8 cellular contexts compared by ENCODE assay signal in the genomic region with DNA sequence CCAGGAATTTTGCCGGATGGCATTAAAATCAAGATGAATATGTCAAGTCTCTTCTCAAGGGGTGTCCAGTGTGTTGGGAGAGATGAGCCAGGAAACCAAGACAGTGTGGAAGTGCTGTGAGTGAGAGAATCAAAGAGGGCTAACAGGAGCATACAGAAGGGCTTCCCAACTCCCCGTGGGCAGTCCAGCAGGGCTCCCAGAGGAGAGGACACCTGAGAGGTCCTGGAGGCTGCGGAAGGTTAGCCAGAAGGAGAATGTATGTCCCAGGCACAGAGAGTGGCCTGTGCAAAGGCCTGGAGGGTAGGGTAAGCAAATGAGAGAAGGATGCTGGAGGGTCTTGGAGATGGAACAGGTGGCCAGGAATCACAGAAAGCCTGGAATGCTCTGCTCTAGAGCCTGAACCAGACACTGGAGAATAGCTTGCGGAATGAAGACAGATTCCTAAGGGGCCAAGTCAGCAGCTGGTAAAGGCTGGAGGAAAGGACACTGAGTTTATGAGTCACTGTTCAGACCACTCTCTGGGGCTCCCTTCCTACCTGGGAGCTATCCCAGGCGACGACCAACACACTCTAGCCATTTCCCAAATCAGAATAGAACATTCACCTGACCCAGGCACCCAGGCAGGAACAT. TPM values are rescaled to one million over a fixed set of nuclear protein-coding genes. Genes with fewer than 3 reads are reported as not detected.
DNase-seq lines count a peak whose midpoint lies in the region; ATAC-seq and TF ChIP-seq lines count a peak whose summit lies in the region.
"Had no signal": no experiment of that assay in that cellular context is flagged by ENCODE, and none has a peak within 500 bp of the region (broad histone marks: within the 10 kb centered on the region; RNA-seq: fewer than 3 reads in every experiment).

No MANE protein-coding gene starts in this region.

- no peaks in the 10 kb centered on the region for H3K27me3 ChIP-seq in smooth muscle cell (ENCODE audit: low read depth)

- H2AFZ ChIP-seq in smooth muscle cell (ENCODE audit: low read depth) = no peak overlapping the region

- TF ChIP-seq CTCF in fibroblast of the aortic adventitia (IDR thresholded peaks at IDR 0.05; ENCODE audit: insufficient read depth, low read length) (no peak), smooth muscle cell (IDR thresholded peaks at IDR 0.05; ENCODE audit: borderline replicate concordance, insufficient read depth, poor library complexity, severe bottlenecking) (no peak)

- H3K9me3 ChIP-seq in smooth muscle cell (replicated peaks; ENCODE audit: low read depth) = no peaks in the 10 kb centered on the region
- H3K9me3 ChIP-seq: thoracic aorta had no signal

- no peak for ATAC-seq in GM19351 (IDR thresholded peaks at IDR 0.05; ENCODE audit: unreplicated experiment)

- no peaks in the 10 kb centered on the region for H4K20me1 ChIP-seq in smooth muscle cell (ENCODE audit: low read depth)

- peaks cover 21% of the 10 kb centered on the region for H3K4me1 ChIP-seq in smooth muscle cell (ENCODE audit: low read depth)

- H3F3A ChIP-seq in smooth muscle cell (ENCODE audit: low read depth) = peaks cover 15% of the 10 kb centered on the region

- H3K79me2 ChIP-seq in smooth muscle cell (ENCODE audit: low read depth) = no peaks in the 10 kb centered on the region

- no peaks in the 10 kb centered on the region for H3K36me3 ChIP-seq in smooth muscle cell (ENCODE audit: low read depth)
- H3K36me3 ChIP-seq: thoracic aorta had no signal

- DNase-seq in GM03348 (ENCODE audit: low spot score) = peak; percentile 67
- DNase-seq in SW480 (ENCODE audit: low spot score) = peak; percentile 58
- peak; percentile 53 for DNase-seq in fibroblast of the aortic adventitia (ENCODE audit: low read depth)
- DNase-seq in smooth muscle cell (lab: John Stamatoyannopoulos, UW; ENCODE audit: unreplicated experiment) = no peak
- DNase-seq in GM19238 (ENCODE audit: insufficient read length, low spot score) = no peak
- no peak for DNase-seq in NCI-H1092 treated with DMSO at 0.1 percent for 48 hours (lab: John Stamatoyannopoulos, UW)

- peak overlapping the region; percentile 99 for H3K27ac ChIP-seq in smooth muscle cell (ENCODE audit: low read depth)

- peak overlapping the region; percentile 40 for H3K4me2 ChIP-seq in smooth muscle cell

- H3K4me3 ChIP-seq in fibroblast of the aortic adventitia (ENCODE audit: low read depth, low read length) (no peak overlapping the region), smooth muscle cell (no peak overlapping the region)
- H3K4me3 ChIP-seq: thoracic aorta had no signal

- H3K9ac ChIP-seq in smooth muscle cell (ENCODE audit: low read depth) = no peak overlapping the region

- 46% methylated on average over 6 of the region's 6 CpGs for WGBS in smooth muscle cell (ENCODE audit: low lambda C conversion rate)

RNA-seq across cellular contexts. Expression of a gene that starts 59.4 kb away (rescaled TPM):
- total RNA-seq in fibroblast of the aortic adventitia (ENCODE audit: low replicate concordance) (6.5 TPM in 2 replicates), smooth muscle cell (2.8 and 4.6 TPM in 2 replicates)
- polyA plus RNA-seq in smooth muscle cell = 1.5 and 3.8 TPM in 2 replicates

Comparison
In these comparisons a context has a peak if more than half of its experiments do, and no peak if none do; other contexts are left out.
1. DNase-seq: peak in GM03348 (single experiment), SW480 (single experiment) and fibroblast of the aortic adventitia (single experiment); none in smooth muscle cell (single experiment), GM19238 (single experiment) and NCI-H1092 treated with DMSO at 0.1 percent for 48 hours (single experiment).